9 cellular contexts compared by ENCODE assay signal in genomic region chr9:130962418-130963316, GRCh38. TPM values are rescaled to one million over a fixed set of nuclear protein-coding genes. Genes with fewer than 3 reads are reported as not detected.
DNase-seq lines count a peak whose midpoint lies in the region; ATAC-seq, FAIRE-seq and TF ChIP-seq lines count a peak whose summit lies in the region.
"Had no signal": no experiment of that assay in that cellular context is flagged by ENCODE, and none has a peak within 500 bp of the region (broad histone marks: within the 10 kb centered on the region; RNA-seq: fewer than 3 reads in every experiment).

No MANE protein-coding gene starts in this region.

- peaks cover 17% of the 10 kb centered on the region for H3K4me1 Mint-ChIP-seq in Calu3 (ENCODE audit: low read depth, unreplicated experiment)

- no peak for TF ChIP-seq POLR2A in endothelial cell of umbilical vein (IDR thresholded peaks at IDR 0.05; ENCODE audit: low read depth, low read length)

- DNase-seq in Calu3, result peak; percentile 67
- peak; percentile 91 for DNase-seq in PC-3
- DNase-seq in endothelial cell of umbilical vein (ENCODE audit: low read depth, low spot score), result peak; percentile 95
- peak; percentile 80 for DNase-seq in non-pigmented ciliary epithelial cell (ENCODE audit: low read depth)
- DNase-seq in activated CD4-positive, CD25-positive, alpha-beta regulatory T cell treated with anti-CD3 and anti-CD28 coated beads, Interleukin-2, amount 50 U/mL, for 72 hours, result no peak
- DNase-seq in NCI-H524 treated with DMSO at 0.1 percent for 48 hours (lab: John Stamatoyannopoulos, UW), result no peak
- DNase-seq: effector memory CD8-positive, alpha-beta T cell had no signal

- H3K9me3 Mint-ChIP-seq in Calu3 (ENCODE audit: low read depth, unreplicated experiment), result peaks cover 4% of the 10 kb centered on the region

- intact Hi-C loops in Calu3 (cut with micrococcal nuclease; ENCODE audit: unreplicated experiment), result no loop called here
- intact Hi-C loops in PC-3 (cut with micrococcal nuclease), result no loop called here
- intact Hi-C loops in endothelial cell of umbilical vein (cut with micrococcal nuclease), result loop anchor here (1.0 kb wide), 1 partner anchor 23 kb away; the partner anchor contains the start of gene FIBCD1

- H3K27me3 Mint-ChIP-seq in Calu3 (ENCODE audit: unreplicated experiment), result no peaks in the 10 kb centered on the region

- dilution Hi-C loops in endothelial cell of umbilical vein (cut with MboI; ENCODE audit: extremely low pct_ligation_motif_present, low sequenced_read_pairs), result no loop called here

- peaks cover 21% of the 10 kb centered on the region for H3K4me1 ChIP-seq in PC-3 (ENCODE audit: insufficient read depth, low read length)
- H3K4me1 ChIP-seq in endothelial cell of umbilical vein (ENCODE audit: control insufficient read depth, extremely low read depth, insufficient read depth, low read length), result peaks cover 12% of the 10 kb centered on the region

- BruUV-seq in Calu3 (replicated peaks; lab: Mats Ljungman, UMichigan), result no TSS peak
- no TSS peak for BruUV-seq in PC-3 (replicated peaks; lab: Mats Ljungman, UMichigan)
- BruUV-seq in endothelial cell of umbilical vein (replicated peaks; lab: Mats Ljungman, UMichigan), result no TSS peak

- H3K36me3 ChIP-seq in PC-3 (ENCODE audit: low read depth, low read length) (no peaks in the 10 kb centered on the region), endothelial cell of umbilical vein (ENCODE audit: control insufficient read depth in 2 of 2, extremely low read depth in 1 of 2, insufficient read depth in 2 of 2, low read length in 2 of 2) (no peaks in the 10 kb centered on the region)

- FAIRE-seq in endothelial cell of umbilical vein (lab: Jason Lieb, UNC), result peak; percentile 99

- no peaks in the 10 kb centered on the region for H3K79me2 ChIP-seq in PC-3 (ENCODE audit: low read length)
- H3K79me2 ChIP-seq in endothelial cell of umbilical vein (ENCODE audit: control insufficient read depth, insufficient read depth, low read length), result no peaks in the 10 kb centered on the region

- CTCF ChIA-PET in Calu3 (lab: Charles Lee) (interaction anchor here (0.6 to 1.3 kb wide), 2 partner anchors 36 to 340 kb away, joined by 3 to 4 read pairs; no protein-coding TSS in a partner anchor), PC-3 (lab: Charles Lee) (interaction anchor here (0.5 to 0.7 kb wide), 4 partner anchors 36 to 269 kb away, joined by 3 to 4 read pairs (median 4); partner anchors contain the start of gene EXOSC2), endothelial cell of umbilical vein (lab: Charles Lee) (interaction anchor here (0.9 to 1.4 kb wide), 7 partner anchors 9 to 97 kb away, joined by 3 to 7 read pairs (median 3); no protein-coding TSS in a partner anchor)

- TF ChIP-seq CTCF in Calu3 (IDR thresholded peaks at IDR 0.05; ENCODE audit: unreplicated experiment), result no peak
- TF ChIP-seq CTCF in PC-3 (conservative IDR thresholded peaks at IDR 0.05; ENCODE audit: low read depth, low read length), result no peak
- TF ChIP-seq CTCF in endothelial cell of umbilical vein (IDR thresholded peaks at IDR 0.05; ENCODE audit: extremely low read depth in 1 of 2, insufficient read depth in 1 of 2, low read depth in 1 of 2, low read length in 2 of 2), result no peak

- POLR2A ChIA-PET in PC-3 (lab: Charles Lee; ENCODE audit: unreplicated experiment), result interaction anchor here (0.6 kb wide), 1 partner anchor 91 kb away, joined by 4 read pairs; no protein-coding TSS in a partner anchor
- POLR2A ChIA-PET in endothelial cell of umbilical vein (lab: Charles Lee), result no interaction called here

- no peak overlapping the region for H3K27ac Mint-ChIP-seq in Calu3 (ENCODE audit: unreplicated experiment)
- H3K27ac Mint-ChIP-seq: effector memory CD8-positive, alpha-beta T cell had no signal

- peak overlapping the region; percentile 52 for H3K27ac ChIP-seq in PC-3 (ENCODE audit: low read length)
- peak overlapping the region; percentile 50 for H3K27ac ChIP-seq in endothelial cell of umbilical vein (ENCODE audit: insufficient read depth, low read depth, low read length)

- H3F3A ChIP-seq in PC-3 (ENCODE audit: low read length, unreplicated experiment), result no peaks in the 10 kb centered on the region

- H3K9me1 ChIP-seq in endothelial cell of umbilical vein (replicated peaks; ENCODE audit: control insufficient read depth, extremely low read depth, insufficient read depth, low read length), result no peaks in the 10 kb centered on the region

- H3K9me2 ChIP-seq in PC-3 (replicated peaks; ENCODE audit: low read length), result no peaks in the 10 kb centered on the region

- no peaks in the 10 kb centered on the region for H3K27me3 ChIP-seq in PC-3 (ENCODE audit: low read length)
- H3K27me3 ChIP-seq in endothelial cell of umbilical vein (ENCODE audit: control insufficient read depth in 2 of 2, insufficient read depth in 2 of 2, low read length in 2 of 2), result no peaks in the 10 kb centered on the region

- ATAC-seq in PC-3 (peak; percentile 98), GM19324 (IDR thresholded peaks at IDR 0.05; ENCODE audit: low FRiP score, unreplicated experiment) (no peak), HG03045 (IDR thresholded peaks at IDR 0.05; ENCODE audit: unreplicated experiment) (no peak)
- ATAC-seq: effector memory CD8-positive, alpha-beta T cell had no signal

- peak overlapping the region; percentile 17 for H3K4me3 Mint-ChIP-seq in Calu3 (ENCODE audit: low read depth, unreplicated experiment)
- H3K4me3 Mint-ChIP-seq: effector memory CD8-positive, alpha-beta T cell had no signal

- H4K20me1 ChIP-seq in PC-3 (ENCODE audit: low read length) (no peaks in the 10 kb centered on the region), endothelial cell of umbilical vein (replicated peaks; ENCODE audit: control insufficient read depth, extremely low read depth, insufficient read depth, low read length) (no peaks in the 10 kb centered on the region)

- H3K9ac ChIP-seq in PC-3 (ENCODE audit: low read length) (no peak overlapping the region), endothelial cell of umbilical vein (replicated peaks; ENCODE audit: extremely low read depth, insufficient read depth, low read length) (no peak overlapping the region)

- H3K9me3 ChIP-seq in PC-3 (ENCODE audit: low read length) (no peaks in the 10 kb centered on the region), endothelial cell of umbilical vein (replicated peaks; ENCODE audit: control insufficient read depth, insufficient read depth, low read length) (no peaks in the 10 kb centered on the region)

- H3K4me2 ChIP-seq in PC-3 (ENCODE audit: low read length) (peak overlapping the region; percentile 91), endothelial cell of umbilical vein (ENCODE audit: insufficient read depth, low read length) (peak overlapping the region; percentile 52)

- H3K4me3 ChIP-seq in PC-3 (ENCODE audit: low read length) (peak overlapping the region; percentile 56), endothelial cell of umbilical vein (replicated peaks in 1 of 3; ENCODE audit: insufficient read depth in 1 of 3, low read depth in 1 of 3, low read length in 3 of 3) (no peak overlapping the region)

- H3K36me3 Mint-ChIP-seq in Calu3 (ENCODE audit: insufficient read depth, unreplicated experiment), result peaks cover 14% of the 10 kb centered on the region

- H2AFZ ChIP-seq in PC-3 (ENCODE audit: low read length), result no peak overlapping the region
- no peak overlapping the region for H2AFZ ChIP-seq in endothelial cell of umbilical vein (ENCODE audit: low read depth, low read length)

TF ChIP-seq in endothelial cell of umbilical vein, 7 proteins besides CTCF, POLR2A, EP300 and RAD21:
- TF ChIP-seq EZH2 (IDR thresholded peaks at IDR 0.05; ENCODE audit: borderline replicate concordance, low read depth, low read length, severe bottlenecking) (no peak), JUN (IDR thresholded peaks at IDR 0.05; ENCODE audit: borderline replicate concordance, insufficient read depth, insufficient read length, low read depth) (peak; percentile 89), POLR2AphosphoS5 (IDR thresholded peaks at IDR 0.05; ENCODE audit: insufficient read depth, low read depth, low read length) (peak; percentile 87), GATA2 (IDR thresholded peaks at IDR 0.05; ENCODE audit: insufficient read depth, insufficient read length, low read depth, low read length) (no peak), MAX (IDR thresholded peaks at IDR 0.05; ENCODE audit: insufficient read depth, insufficient read length) (peak; percentile 70), FOS (IDR thresholded peaks at IDR 0.05; ENCODE audit: borderline replicate concordance, insufficient read depth, low read length) (peak; percentile 97), MYC (IDR thresholded peaks at IDR 0.05; ENCODE audit: low read depth, low read length) (no peak)

RNA-seq across cellular contexts. Expression of gene FIBCD1, which starts 23.6 kb away (rescaled TPM):
- total RNA-seq in Calu3 (2022) (1.4 and 1.5 TPM in 2 replicates), PC-3 (2014; rRNA removed) (7.5 and 8.9 TPM in 2 replicates), endothelial cell of umbilical vein (not detected in 2 replicates)
- 0.14 and 0.29 TPM in 2 replicates for polyA plus RNA-seq in endothelial cell of umbilical vein
- 0.31 and 0.32 TPM in 2 replicates for polyA plus RNA-seq in endothelial cell of umbilical vein (2011; cell fraction: cytosol; rRNA removed)
- not detected in 2 replicates for polyA plus RNA-seq in endothelial cell of umbilical vein (2011; cell fraction: nucleus; rRNA removed)
- 0.29 and 0.44 TPM in 2 replicates for polyA plus RNA-seq in endothelial cell of umbilical vein (2012)
- not detected in 2 replicates for polyA minus RNA-seq in endothelial cell of umbilical vein
- polyA minus RNA-seq in endothelial cell of umbilical vein (2011; cell fraction: cytosol; rRNA and poly(A)+ RNA removed), result 14.6 TPM
- polyA minus RNA-seq in endothelial cell of umbilical vein (2011; cell fraction: nucleus; rRNA and poly(A)+ RNA removed), result not detected in 2 replicates

RNA-seq across cellular contexts. Expression of gene LAMC3, which starts 46.3 kb away (rescaled TPM):
- total RNA-seq in Calu3 (2022) (not detected in 2 replicates), PC-3 (2014; rRNA removed) (4.6 and 6.0 TPM in 2 replicates), endothelial cell of umbilical vein (0.12 and 0.38 TPM in 2 replicates)
- polyA plus RNA-seq in endothelial cell of umbilical vein, result 0.13 and 0.18 TPM in 2 replicates
- polyA plus RNA-seq in endothelial cell of umbilical vein (2011; cell fraction: cytosol; rRNA removed), result 0.07 and 0.08 TPM in 2 replicates
- polyA plus RNA-seq in endothelial cell of umbilical vein (2011; cell fraction: nucleus; rRNA removed), result 0.14 and 0.30 TPM in 2 replicates
- 0.05 and 0.11 TPM in 2 replicates for polyA plus RNA-seq in endothelial cell of umbilical vein (2012)
- polyA minus RNA-seq in endothelial cell of umbilical vein, result 0.06 TPM in 1 of 2 replicates, not detected in the other
- 0.61 TPM for polyA minus RNA-seq in endothelial cell of umbilical vein (2011; cell fraction: cytosol; rRNA and poly(A)+ RNA removed)
- polyA minus RNA-seq in endothelial cell of umbilical vein (2011; cell fraction: nucleus; rRNA and poly(A)+ RNA removed), result 0.14 TPM in 1 of 2 replicates, not detected in the other

Comparison
In these comparisons a context has a peak if more than half of its experiments do, and no peak if none do; other contexts are left out.
1. DNase-seq: peak in Calu3 (single experiment), PC-3 (single experiment), endothelial cell of umbilical vein (single experiment) and non-pigmented ciliary epithelial cell (single experiment); none in activated CD4-positive, CD25-positive, alpha-beta regulatory T cell treated with anti-CD3 and anti-CD28 coated beads, Interleukin-2, amount 50 U/mL, for 72 hours (single experiment) and NCI-H524 treated with DMSO at 0.1 percent for 48 hours (single experiment).